ENCODE assay signal across 8 cellular contexts in genomic region chr4:53654300-53654758, GRCh38.
DNase-seq lines count a peak whose midpoint lies in the region; ATAC-seq and TF ChIP-seq lines count a peak whose summit lies in the region.

No MANE protein-coding gene starts in this region.

- H3K36me3 ChIP-seq in osteoblast (ENCODE audit: insufficient read depth, low read length), result no peaks in the 10 kb centered on the region

- DNase-seq in GM03348 (ENCODE audit: low spot score) (peak; percentile 49), cardiac fibroblast (ENCODE audit: low read depth in 2 of 2) (peak; percentile 24 to 60), osteoblast (ENCODE audit: insufficient read length, low spot score, missing footprints) (peak; percentile 26), NCI-H2196 (lab: John Stamatoyannopoulos, UW; ENCODE audit: unreplicated experiment) (no peak)

- no peak overlapping the region for H2AFZ ChIP-seq in osteoblast (ENCODE audit: low read length)

- H3K4me3 ChIP-seq in cardiac fibroblast (replicated peaks in 1 of 2; ENCODE audit: low read depth in 2 of 2, low read length in 2 of 2), result no peak overlapping the region
- H3K4me3 ChIP-seq in osteoblast (ENCODE audit: insufficient read depth, low read length), result no peak overlapping the region

- no peaks in the 10 kb centered on the region for H4K20me1 ChIP-seq in osteoblast (ENCODE audit: insufficient read depth, low read length)

- TF ChIP-seq CTCF in cardiac fibroblast (IDR thresholded peaks at IDR 0.05; ENCODE audit: low read depth, low read length) (no peak), osteoblast (IDR thresholded peaks at IDR 0.05; ENCODE audit: extremely low read depth, low read depth, low read length) (no peak)

- no peak overlapping the region for H3K4me2 ChIP-seq in osteoblast (ENCODE audit: insufficient read depth, low read length)

- peaks cover 15% of the 10 kb centered on the region for H3K4me1 ChIP-seq in osteoblast (ENCODE audit: insufficient read depth, low read length)

- H3K79me2 ChIP-seq in osteoblast (ENCODE audit: insufficient read depth, low read length), result no peaks in the 10 kb centered on the region

- ATAC-seq in HG03095 (IDR thresholded peaks at IDR 0.05; ENCODE audit: unreplicated experiment) (peak; percentile 45), GM19452 (IDR thresholded peaks at IDR 0.05; ENCODE audit: unreplicated experiment) (no peak), HG03342 (IDR thresholded peaks at IDR 0.05; ENCODE audit: unreplicated experiment) (no peak), GM18870 (IDR thresholded peaks at IDR 0.05; ENCODE audit: unreplicated experiment) (no peak)

- H3K27ac ChIP-seq in osteoblast (ENCODE audit: low read depth, low read length), result no peak overlapping the region

- no peaks in the 10 kb centered on the region for H3K9me3 ChIP-seq in osteoblast (ENCODE audit: low read depth, low read length)

- no peaks in the 10 kb centered on the region for H3K27me3 ChIP-seq in osteoblast (ENCODE audit: insufficient read depth, low read length)
